In genomic region chr13:92187378-92187989, GRCh38 we compare ENCODE assay signal across 8 cellular contexts.
DNase-seq lines count a peak whose midpoint lies in the region; ATAC-seq and TF ChIP-seq lines count a peak whose summit lies in the region.

No MANE protein-coding gene starts in this region.

- H2AFZ ChIP-seq in parathyroid adenoma = no peak overlapping the region

- no peak overlapping the region for H3K9ac ChIP-seq in parathyroid adenoma

- H3K27me3 Mint-ChIP-seq in activated CD4-positive, alpha-beta memory T cell treated with anti-CD3 and anti-CD28 coated beads, Interleukin-2, amount 10 ng/mL, durations not matched to agents 7 days and 5 days = no peaks in the 10 kb centered on the region

- no peak overlapping the region for H3K4me3 Mint-ChIP-seq in activated CD4-positive, alpha-beta memory T cell treated with anti-CD3 and anti-CD28 coated beads, Interleukin-2, amount 10 ng/mL, durations not matched to agents 7 days and 5 days

- H3K4me1 Mint-ChIP-seq in activated CD4-positive, alpha-beta memory T cell treated with anti-CD3 and anti-CD28 coated beads, Interleukin-2, amount 10 ng/mL, durations not matched to agents 7 days and 5 days = no peaks in the 10 kb centered on the region

- intact Hi-C loops in heart left ventricle (cut with DNase I) = loop anchor here in 7 of 10 donors (2.0 to 10.0 kb wide), 3 partner anchors 167 to 170 kb away; no protein-coding TSS in a partner anchor
- intact Hi-C loops in Right ventricle myocardium inferior (cut with DNase I) = loop anchor here (5.0 kb wide), 1 partner anchor 170 kb away; no protein-coding TSS in a partner anchor

- no peak overlapping the region for H3K4me2 ChIP-seq in parathyroid adenoma (ENCODE audit: low read length)

- no peaks in the 10 kb centered on the region for H3K9me3 Mint-ChIP-seq in activated CD4-positive, alpha-beta memory T cell treated with anti-CD3 and anti-CD28 coated beads, Interleukin-2, amount 10 ng/mL, durations not matched to agents 7 days and 5 days

- POLR2A ChIA-PET in activated CD4-positive, alpha-beta memory T cell treated with anti-CD3 and anti-CD28 coated beads, Interleukin-2, amount 10 ng/mL, durations not matched to agents 7 days and 5 days (lab: Charles Lee) = no interaction called here

- H3K9me3 ChIP-seq in heart left ventricle (peaks cover 0 to 10% (median 0%) of the 10 kb centered on the region in 12 donors), parathyroid adenoma (ENCODE audit: control insufficient read depth, low read length) (no peaks in the 10 kb centered on the region)

- H3K27me3 ChIP-seq in heart left ventricle (no peaks in the 10 kb centered on the region), parathyroid adenoma (ENCODE audit: control insufficient read depth, insufficient read depth, low read length) (no peaks in the 10 kb centered on the region)

- TF ChIP-seq RAD21 in Ishikawa (IDR thresholded peaks at IDR 0.05; ENCODE audit: low read depth) = peak; percentile 76

- ATAC-seq in heart left ventricle (peak in 1 of 4 donors; percentile 52), Right ventricle myocardium inferior (no peak), GM21717 (IDR thresholded peaks at IDR 0.05; ENCODE audit: unreplicated experiment) (peak; percentile 80)

- no peaks in the 10 kb centered on the region for H3K36me3 Mint-ChIP-seq in activated CD4-positive, alpha-beta memory T cell treated with anti-CD3 and anti-CD28 coated beads, Interleukin-2, amount 10 ng/mL, durations not matched to agents 7 days and 5 days (ENCODE audit: low read depth)

- H3K27ac Mint-ChIP-seq in activated CD4-positive, alpha-beta memory T cell treated with anti-CD3 and anti-CD28 coated beads, Interleukin-2, amount 10 ng/mL, durations not matched to agents 7 days and 5 days = no peak overlapping the region

- H3K79me2 ChIP-seq in parathyroid adenoma = no peaks in the 10 kb centered on the region

- TF ChIP-seq CTCF in heart left ventricle (IDR thresholded peaks at IDR 0.05) = peak; percentile 60 to 85 (median 75)
- peak; percentile 67 for TF ChIP-seq CTCF in parathyroid adenoma (IDR thresholded peaks at IDR 0.05)

- H3K4me3 ChIP-seq in heart left ventricle (no peak overlapping the region), parathyroid adenoma (ENCODE audit: low read depth, low read length) (no peak overlapping the region)

- TF ChIP-seq POLR2A in heart left ventricle (IDR thresholded peaks at IDR 0.05) = no peak

- no peaks in the 10 kb centered on the region for H3K36me3 ChIP-seq in heart left ventricle
- no peaks in the 10 kb centered on the region for H3K36me3 ChIP-seq in parathyroid adenoma (ENCODE audit: control insufficient read depth, insufficient read depth, low read length)

- WGBS in heart left ventricle, 4 donors = 0 to 3% (median 0%) methylated on average over 1 of the region's 1 CpG

- H3K27ac ChIP-seq in heart left ventricle (no peak overlapping the region), parathyroid adenoma (no peak overlapping the region)

- CTCF ChIA-PET in activated CD4-positive, alpha-beta memory T cell treated with anti-CD3 and anti-CD28 coated beads, Interleukin-2, amount 10 ng/mL, durations not matched to agents 7 days and 5 days (lab: Charles Lee) = interaction anchor here (0.7 to 0.8 kb wide), 2 partner anchors 16 to 18 kb away, joined by 3 to 4 read pairs; no protein-coding TSS in a partner anchor

- no peak for TF ChIP-seq EP300 in Ishikawa (IDR thresholded peaks at IDR 0.05; ENCODE audit: borderline replicate concordance)

- H3K4me1 ChIP-seq in heart left ventricle (no peaks in the 10 kb centered on the region), parathyroid adenoma (no peaks in the 10 kb centered on the region)

- DNase-seq in heart left ventricle (no peak), Right ventricle myocardium inferior (ENCODE audit: missing footprints) (no peak), SHP77 treated with DMSO at 0.1 percent for 48 hours (lab: John Stamatoyannopoulos, UW) (peak; percentile 75), fibroblast of gingiva (ENCODE audit: low read depth) (peak; percentile 2)
- DNase-seq in activated CD4-positive, alpha-beta memory T cell treated with anti-CD3 and anti-CD28 coated beads, Interleukin-2, amount 10 ng/mL, durations not matched to agents 7 days and 5 days = no peak

TF ChIP-seq in Ishikawa, 13 proteins besides CTCF, POLR2A, EP300 and RAD21:
- TF ChIP-seq FOXM1 (IDR thresholded peaks at IDR 0.05; ENCODE audit: borderline replicate concordance, low read depth) = no peak
- no peak for TF ChIP-seq CEBPB (IDR thresholded peaks at IDR 0.05)
- no peak for TF ChIP-seq CREB1 (IDR thresholded peaks at IDR 0.05; ENCODE audit: low read depth)
- TF ChIP-seq EGR1 (IDR thresholded peaks at IDR 0.05) = no peak
- no peak for TF ChIP-seq REST (IDR thresholded peaks at IDR 0.05; ENCODE audit: low read depth)
- TF ChIP-seq TCF12 (IDR thresholded peaks at IDR 0.05; ENCODE audit: low read depth) = no peak
- TF ChIP-seq TEAD4 (IDR thresholded peaks at IDR 0.05) = no peak
- TF ChIP-seq ZBTB7A (IDR thresholded peaks at IDR 0.05; ENCODE audit: low read depth) = no peak
- TF ChIP-seq NFIC (IDR thresholded peaks at IDR 0.05) = no peak
- TF ChIP-seq YY1 (IDR thresholded peaks at IDR 0.05; ENCODE audit: low read depth) = no peak
- no peak for TF ChIP-seq MAX (IDR thresholded peaks at IDR 0.05)
- TF ChIP-seq, protein P1, sequence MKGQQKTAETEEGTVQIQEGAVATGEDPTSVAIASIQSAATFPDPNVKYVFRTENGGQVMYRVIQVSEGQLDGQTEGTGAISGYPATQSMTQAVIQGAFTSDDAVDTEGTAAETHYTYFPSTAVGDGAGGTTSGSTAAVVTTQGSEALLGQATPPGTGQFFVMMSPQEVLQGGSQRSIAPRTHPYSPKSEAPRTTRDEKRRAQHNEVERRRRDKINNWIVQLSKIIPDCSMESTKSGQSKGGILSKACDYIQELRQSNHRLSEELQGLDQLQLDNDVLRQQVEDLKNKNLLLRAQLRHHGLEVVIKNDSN (IDR thresholded peaks at IDR 0.05) = no peak
- TF ChIP-seq TAF1 (IDR thresholded peaks at IDR 0.05; ENCODE audit: low read depth) = no peak

Comparison
In these comparisons a context has a peak if more than half of its experiments do, and no peak if none do; other contexts are left out.
1. DNase-seq: peak in SHP77 treated with DMSO at 0.1 percent for 48 hours (single experiment) and fibroblast of gingiva (single experiment); none in heart left ventricle (0 of 5), Right ventricle myocardium inferior (single experiment) and activated CD4-positive, alpha-beta memory T cell treated with anti-CD3 and anti-CD28 coated beads, Interleukin-2, amount 10 ng/mL, durations not matched to agents 7 days and 5 days (single experiment).